Comparison of ENCODE assay signal across 1 cellular context in genomic region chr6:111027219-111027618, GRCh38.
TF ChIP-seq lines count a peak whose summit lies in the region.

No MANE protein-coding gene starts in this region.

TF ChIP-seq in K562, 482 proteins besides CTCF, POLR2A, EP300 and RAD21:
- TF ChIP-seq SUPT5H (IDR thresholded peaks at IDR 0.05) (peak; percentile 39; the same call in 1 of the 2 replicates), KLF1 (tag; IDR thresholded peaks at IDR 0.05) (no peak), NR0B1 (IDR thresholded peaks at IDR 0.05; ENCODE audit: partially characterized antibody) (no peak), GTF2F1 (IDR thresholded peaks at IDR 0.05; ENCODE audit: low read depth, low read length) (no peak), ZNF224 (CRISPR knock-in tag; IDR thresholded peaks at IDR 0.05) (no peak), STAG1 (CRISPR knock-in tag; IDR thresholded peaks at IDR 0.05; ENCODE audit: borderline replicate concordance) (peak; percentile 18; the same call in 1 of the 2 replicates)
